Comparison of ENCODE assay signal across 20 cellular contexts in the genomic region with DNA sequence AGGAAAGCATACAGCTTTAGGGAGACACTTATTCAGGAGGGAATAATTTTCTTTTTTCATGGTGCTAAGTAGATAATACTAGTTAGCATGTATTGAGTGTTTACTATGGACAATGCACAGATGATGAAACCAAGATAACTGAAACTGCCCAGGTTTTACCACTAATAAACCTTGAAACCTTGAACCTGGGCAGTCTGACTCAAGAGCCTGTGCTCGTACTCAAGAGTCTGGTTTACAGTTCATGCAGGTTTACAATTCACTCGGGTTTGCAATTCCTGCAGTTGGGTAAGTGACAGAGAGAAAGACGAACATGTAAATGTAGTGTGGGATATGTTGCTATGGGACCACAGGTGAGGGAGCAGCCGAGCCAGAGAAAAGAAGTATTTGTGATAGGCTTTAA. TPM values are rescaled to one million over a fixed set of nuclear protein-coding genes. Genes with fewer than 3 reads are reported as not detected.
DNase-seq lines count a peak whose midpoint lies in the region; ATAC-seq and TF ChIP-seq lines count a peak whose summit lies in the region.
"Had no signal": no experiment of that assay in that cellular context is flagged by ENCODE, and none has a peak within 500 bp of the region (broad histone marks: within the 10 kb centered on the region; RNA-seq: fewer than 3 reads in every experiment).

No MANE protein-coding gene starts in this region.

- H3K27me3 Mint-ChIP-seq in activated T-helper 17 cell treated with anti-CD3 and anti-CD28 coated beads, Interleukin-2, amount 50 U/mL, for 72 hours, result no peaks in the 10 kb centered on the region
- H3K27me3 Mint-ChIP-seq in memory B cell, result no peaks in the 10 kb centered on the region
- H3K27me3 Mint-ChIP-seq: CD4-positive, alpha-beta T cell; IgD-negative memory B cell had no signal

- H3K27ac Mint-ChIP-seq in activated T-helper 17 cell treated with anti-CD3 and anti-CD28 coated beads, Interleukin-2, amount 50 U/mL, for 72 hours, result peak overlapping the region; percentile 18
- peak overlapping the region; percentile 42 for H3K27ac Mint-ChIP-seq in memory B cell
- H3K27ac Mint-ChIP-seq: CD4-positive, alpha-beta T cell; IgD-negative memory B cell had no signal

- peaks cover 34% of the 10 kb centered on the region; the same call in 1 of the 2 replicates for H3K79me2 ChIP-seq in KMS-11 (ENCODE audit: insufficient read depth, low read depth)

- no peak for DNase-seq in memory B cell (ENCODE audit: low spot score in 2 of 2)
- no peak for DNase-seq in NK-92 (lab: John Stamatoyannopoulos, UW; ENCODE audit: unreplicated experiment)
- DNase-seq in putamen (ENCODE audit: low spot score), result no peak
- DNase-seq: ACHN; BE2C; C1 segment of cervical spinal cord; Calu3; CD4-positive, alpha-beta T cell; DMS53; DND-41; EL; GM23248 had no signal

- H3K4me3 ChIP-seq in KMS-11 (IDR thresholded peaks at IDR 0.05; ENCODE audit: insufficient read depth, low read depth, low read length) (no peak overlapping the region), thymus (ENCODE audit: low read length) (peak overlapping the region; percentile 29)
- H3K4me3 ChIP-seq: GM12878, GM23248, HAP-1 had no signal

- no peak overlapping the region for H2AFZ ChIP-seq in KMS-11 (ENCODE audit: low read depth)
- H2AFZ ChIP-seq: GM23248 had no signal

- H3K27ac ChIP-seq in KMS-11 (peak overlapping the region; percentile 79), thymus (ENCODE audit: low read depth) (no peak overlapping the region)
- H3K27ac ChIP-seq: GM23248 had no signal

- peaks cover 100% of the 10 kb centered on the region for H3K36me3 Mint-ChIP-seq in activated T-helper 17 cell treated with anti-CD3 and anti-CD28 coated beads, Interleukin-2, amount 50 U/mL, for 72 hours (ENCODE audit: low read depth)
- peaks cover 39% of the 10 kb centered on the region for H3K36me3 Mint-ChIP-seq in memory B cell

- H3K4me1 Mint-ChIP-seq in activated T-helper 17 cell treated with anti-CD3 and anti-CD28 coated beads, Interleukin-2, amount 50 U/mL, for 72 hours, result no peaks in the 10 kb centered on the region
- peaks cover 4% of the 10 kb centered on the region for H3K4me1 Mint-ChIP-seq in memory B cell
- H3K4me1 Mint-ChIP-seq: IgD-negative memory B cell had no signal

- H3K4me1 ChIP-seq in KMS-11 (ENCODE audit: low read depth, poor library complexity, severe bottlenecking), result peaks cover 53% of the 10 kb centered on the region
- peaks cover 34% of the 10 kb centered on the region for H3K4me1 ChIP-seq in thymus (ENCODE audit: control insufficient read depth, insufficient read depth, low read length)
- H3K4me1 ChIP-seq: BE2C, HAP-1 had no signal

- no peak overlapping the region for H3K4me3 Mint-ChIP-seq in activated T-helper 17 cell treated with anti-CD3 and anti-CD28 coated beads, Interleukin-2, amount 50 U/mL, for 72 hours
- no peak overlapping the region for H3K4me3 Mint-ChIP-seq in memory B cell
- H3K4me3 Mint-ChIP-seq: CD4-positive, alpha-beta T cell had no signal

- no peaks in the 10 kb centered on the region for H3K9me3 Mint-ChIP-seq in activated T-helper 17 cell treated with anti-CD3 and anti-CD28 coated beads, Interleukin-2, amount 50 U/mL, for 72 hours
- no peaks in the 10 kb centered on the region for H3K9me3 Mint-ChIP-seq in memory B cell
- H3K9me3 Mint-ChIP-seq: CD4-positive, alpha-beta T cell; IgD-negative memory B cell had no signal

- ATAC-seq in activated T-helper 17 cell treated with anti-CD3 and anti-CD28 coated beads, Interleukin-2, amount 50 U/mL, for 72 hours (replicated peaks), result no peak
- ATAC-seq in memory B cell (ENCODE audit: low read depth) (no peak), GM21360 (IDR thresholded peaks at IDR 0.05; ENCODE audit: unreplicated experiment) (no peak)
- ATAC-seq: GM12878, HepG2 had no signal

- 91% methylated on average over 4 of the region's 4 CpGs for WGBS in thymus

- peak overlapping the region; percentile 21; the same call in 1 of the 2 replicates for H3K9ac ChIP-seq in KMS-11
- H3K9ac ChIP-seq: GM23248 had no signal

- H3K4me2 ChIP-seq in KMS-11, result peak overlapping the region; percentile 93

- H3K9me3 ChIP-seq in thymus (ENCODE audit: control insufficient read depth), result no peaks in the 10 kb centered on the region
- H3K9me3 ChIP-seq: BE2C, HAP-1 had no signal

- H4K20me1 ChIP-seq in KMS-11 (ENCODE audit: insufficient read depth), result no peaks in the 10 kb centered on the region

- H3K27me3 ChIP-seq in KMS-11 (ENCODE audit: insufficient read depth, low read depth) (no peaks in the 10 kb centered on the region), thymus (ENCODE audit: control insufficient read depth, insufficient read depth) (no peaks in the 10 kb centered on the region)
- H3K27me3 ChIP-seq: BE2C had no signal

- no peak for TF ChIP-seq CTCF in KMS-11 (conservative IDR thresholded peaks at IDR 0.05; ENCODE audit: low read depth, low read length)

- no peaks in the 10 kb centered on the region; the same call in 1 of the 2 replicates for H3K36me3 ChIP-seq in KMS-11 (ENCODE audit: insufficient read depth)
- peaks cover 29% of the 10 kb centered on the region for H3K36me3 ChIP-seq in thymus (ENCODE audit: control insufficient read depth, insufficient read depth)

RNA-seq across cellular contexts. Expression of gene NUP214, which starts 28.2 kb away (rescaled TPM):
- 10 to 100 TPM; 63.8 to 71.8 TPM for total RNA-seq in activated T-helper 17 cell treated with anti-CD3 and anti-CD28 coated beads, Interleukin-2, amount 50 U/mL, for 72 hours
- polyA plus RNA-seq in thymus, result 35.0 TPM

RNA-seq across cellular contexts. Expression of gene AIF1L, which starts 57.3 kb away (rescaled TPM):
- 1 to 10 TPM; 1.5 to 1.7 TPM for total RNA-seq in activated T-helper 17 cell treated with anti-CD3 and anti-CD28 coated beads, Interleukin-2, amount 50 U/mL, for 72 hours
- 4.4 TPM for polyA plus RNA-seq in thymus
- total RNA-seq: CD4-positive, alpha-beta T cell; GM23248 had no signal
- polyA plus RNA-seq: IgD-negative memory B cell had no signal
